In the genomic region with DNA sequence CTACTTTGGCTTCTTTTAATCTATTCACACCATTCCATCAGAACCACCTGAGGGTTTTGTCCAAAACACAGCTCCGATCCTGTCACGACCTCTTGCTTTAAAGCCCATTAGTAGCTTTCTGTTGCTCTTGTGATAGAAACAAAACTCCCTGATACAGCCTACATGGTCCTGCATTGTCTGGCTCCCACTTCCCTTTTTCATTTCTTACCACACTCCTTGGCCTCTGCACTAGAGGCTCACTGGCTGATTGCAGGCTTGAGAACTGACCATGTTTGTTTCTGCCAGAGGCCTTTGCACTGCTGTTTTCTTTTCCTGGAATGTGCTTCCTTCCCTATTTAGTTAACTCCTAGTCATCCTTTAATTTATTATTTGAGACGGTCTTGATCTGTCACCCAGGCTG, we compare ENCODE assay signal across 12 cellular contexts. TPM values are rescaled to one million over a fixed set of nuclear protein-coding genes. Genes with fewer than 3 reads are reported as not detected.
DNase-seq lines count a peak whose midpoint lies in the region; ATAC-seq and TF ChIP-seq lines count a peak whose summit lies in the region.
"Had no signal": no experiment of that assay in that cellular context is flagged by ENCODE, and none has a peak within 500 bp of the region (broad histone marks: within the 10 kb centered on the region; RNA-seq: fewer than 3 reads in every experiment).

No MANE protein-coding gene starts in this region.

- DNase-seq in SK-N-SH (no peak), NOMO-1 (lab: John Stamatoyannopoulos, UW; ENCODE audit: unreplicated experiment in 2 of 2) (peak; percentile 72 to 76), pons (ENCODE audit: low spot score) (peak; percentile 52), hippocampal formation (lab: John Stamatoyannopoulos, UW) (no peak), HuH-7.5 (ENCODE audit: low spot score) (no peak)
- DNase-seq in activated CD4-positive, alpha-beta memory T cell treated with anti-CD3 and anti-CD28 coated beads, Interleukin-2, amount 10 ng/mL, durations not matched to agents 7 days and 5 days = no peak
- DNase-seq: activated CD8-positive, alpha-beta memory T cell treated with anti-CD3 and anti-CD28 coated beads, Interleukin-2, amount 50 U/mL, for 4 hours; small intestine had no signal

- H3K4me1 ChIP-seq in SK-N-SH (ENCODE audit: control insufficient read depth in 1 of 2, insufficient read depth in 2 of 2, low read depth in 1 of 2, low read length in 1 of 2) = peaks cover 0 to 11% of the 10 kb centered on the region in 2 experiments; a peak in 2 of 4 replicates

- no peak for TF ChIP-seq RAD21 in SK-N-SH (IDR thresholded peaks at IDR 0.05; ENCODE audit: low read length)

- H3K9me2 ChIP-seq in SK-N-SH = no peaks in the 10 kb centered on the region

- no peak overlapping the region for H2AFZ ChIP-seq in SK-N-SH (ENCODE audit: low read depth)

- H3K9me3 Mint-ChIP-seq in activated CD4-positive, alpha-beta memory T cell treated with anti-CD3 and anti-CD28 coated beads, Interleukin-2, amount 10 ng/mL, durations not matched to agents 7 days and 5 days = no peaks in the 10 kb centered on the region
- H3K9me3 Mint-ChIP-seq: type B pancreatic cell had no signal

- no peaks in the 10 kb centered on the region for H3K9me3 ChIP-seq in SK-N-SH

- WGBS in SK-N-SH (ENCODE audit: low lambda C conversion rate) = 71% methylated on average over 3 of the region's 3 CpGs

- peak overlapping the region; percentile 17 to 71; a peak in 2 of 4 replicates for H3K27ac ChIP-seq in SK-N-SH (ENCODE audit: low read depth in 2 of 2, low read length in 1 of 2)
- H3K27ac ChIP-seq: 22Rv1 had no signal

- peaks cover 87% of the 10 kb centered on the region for H3K36me3 Mint-ChIP-seq in activated CD4-positive, alpha-beta memory T cell treated with anti-CD3 and anti-CD28 coated beads, Interleukin-2, amount 10 ng/mL, durations not matched to agents 7 days and 5 days (ENCODE audit: low read depth)

- H4K20me1 ChIP-seq in SK-N-SH (ENCODE audit: insufficient read depth) = peaks cover 74% of the 10 kb centered on the region

- no peak overlapping the region for H3K27ac Mint-ChIP-seq in activated CD4-positive, alpha-beta memory T cell treated with anti-CD3 and anti-CD28 coated beads, Interleukin-2, amount 10 ng/mL, durations not matched to agents 7 days and 5 days
- H3K27ac Mint-ChIP-seq: type B pancreatic cell had no signal

- H3K4me1 Mint-ChIP-seq in activated CD4-positive, alpha-beta memory T cell treated with anti-CD3 and anti-CD28 coated beads, Interleukin-2, amount 10 ng/mL, durations not matched to agents 7 days and 5 days = peaks cover 32% of the 10 kb centered on the region

- H3K4me3 ChIP-seq in SK-N-SH (ENCODE audit: low read depth in 2 of 2, low read length in 1 of 2) = no peak overlapping the region

- no peak overlapping the region for H3K4me3 Mint-ChIP-seq in activated CD4-positive, alpha-beta memory T cell treated with anti-CD3 and anti-CD28 coated beads, Interleukin-2, amount 10 ng/mL, durations not matched to agents 7 days and 5 days
- H3K4me3 Mint-ChIP-seq: type B pancreatic cell had no signal

- POLR2A ChIA-PET in SK-N-SH (lab: Yijun Ruan, JAX) = no interaction called here
- POLR2A ChIA-PET in activated CD4-positive, alpha-beta memory T cell treated with anti-CD3 and anti-CD28 coated beads, Interleukin-2, amount 10 ng/mL, durations not matched to agents 7 days and 5 days (lab: Charles Lee) = no interaction called here

- H3K27me3 Mint-ChIP-seq in activated CD4-positive, alpha-beta memory T cell treated with anti-CD3 and anti-CD28 coated beads, Interleukin-2, amount 10 ng/mL, durations not matched to agents 7 days and 5 days = no peaks in the 10 kb centered on the region
- H3K27me3 Mint-ChIP-seq: type B pancreatic cell had no signal

- CTCF ChIA-PET in SK-N-SH (lab: Yijun Ruan, JAX) = interaction anchor here (1.1 kb wide), 1 partner anchor 36 kb away, joined by 4 read pairs; no protein-coding TSS in a partner anchor
- CTCF ChIA-PET in activated CD4-positive, alpha-beta memory T cell treated with anti-CD3 and anti-CD28 coated beads, Interleukin-2, amount 10 ng/mL, durations not matched to agents 7 days and 5 days (lab: Charles Lee) = interaction anchor here (0.6 kb wide), 1 partner anchor 158 kb away, joined by 4 read pairs; no protein-coding TSS in a partner anchor

- no peak for TF ChIP-seq CTCF in SK-N-SH (IDR thresholded peaks at IDR 0.05)

- peaks cover 35% of the 10 kb centered on the region for H3F3A ChIP-seq in SK-N-SH (replicated peaks; ENCODE audit: insufficient read depth)

- H3K27me3 ChIP-seq in SK-N-SH (ENCODE audit: insufficient read depth) = no peaks in the 10 kb centered on the region

- no peak for ATAC-seq in SK-N-SH treated with all-trans-retinoic acid at 6 μM for 48 hours
- peak; percentile 67 for ATAC-seq in HG02642 (IDR thresholded peaks at IDR 0.05; ENCODE audit: poor library complexity, unreplicated experiment)

- peaks cover 60 to 77% of the 10 kb centered on the region in 2 experiments for H3K36me3 ChIP-seq in SK-N-SH (replicated peaks in 1 of 2; ENCODE audit: control insufficient read depth in 1 of 2, insufficient read depth in 2 of 2, low read length in 1 of 2)

- TF ChIP-seq EP300 in SK-N-SH (IDR thresholded peaks at IDR 0.05; ENCODE audit: borderline replicate concordance in 1 of 2, low read depth in 1 of 2, low read length in 1 of 2) = no peak

- peaks cover 96% of the 10 kb centered on the region for H3K79me2 ChIP-seq in SK-N-SH (ENCODE audit: insufficient read depth)

- no peak overlapping the region for H3K9ac ChIP-seq in SK-N-SH

- H3K4me2 ChIP-seq in SK-N-SH = no peak overlapping the region

TF ChIP-seq in SK-N-SH, 30 proteins besides CTCF, POLR2A, EP300 and RAD21 (continues in another document):
- TF ChIP-seq TAF1 (IDR thresholded peaks at IDR 0.05; ENCODE audit: borderline replicate concordance, low read depth, low read length) (no peak), FOSL2 (IDR thresholded peaks at IDR 0.05; ENCODE audit: borderline replicate concordance, low read depth) (no peak), JUND (IDR thresholded peaks at IDR 0.05) (no peak), ELF1 (IDR thresholded peaks at IDR 0.05) (no peak), USF1 (IDR thresholded peaks at IDR 0.05; ENCODE audit: borderline replicate concordance, low read depth) (no peak)

TF ChIP-seq in SK-N-SH treated with all-trans-retinoic acid at 6 μM for 48 hours, 23 proteins besides CTCF, POLR2A, EP300 and RAD21:
- TF ChIP-seq RARB (CRISPR knock-in tag; IDR thresholded peaks at IDR 0.05) (no peak), GLIS3 (CRISPR knock-in tag; IDR thresholded peaks at IDR 0.05) (no peak), ZFP30 (CRISPR knock-in tag; IDR thresholded peaks at IDR 0.05) (no peak), OSR1 (CRISPR knock-in tag; IDR thresholded peaks at IDR 0.05) (no peak)
- TF ChIP-seq, protein P1, sequence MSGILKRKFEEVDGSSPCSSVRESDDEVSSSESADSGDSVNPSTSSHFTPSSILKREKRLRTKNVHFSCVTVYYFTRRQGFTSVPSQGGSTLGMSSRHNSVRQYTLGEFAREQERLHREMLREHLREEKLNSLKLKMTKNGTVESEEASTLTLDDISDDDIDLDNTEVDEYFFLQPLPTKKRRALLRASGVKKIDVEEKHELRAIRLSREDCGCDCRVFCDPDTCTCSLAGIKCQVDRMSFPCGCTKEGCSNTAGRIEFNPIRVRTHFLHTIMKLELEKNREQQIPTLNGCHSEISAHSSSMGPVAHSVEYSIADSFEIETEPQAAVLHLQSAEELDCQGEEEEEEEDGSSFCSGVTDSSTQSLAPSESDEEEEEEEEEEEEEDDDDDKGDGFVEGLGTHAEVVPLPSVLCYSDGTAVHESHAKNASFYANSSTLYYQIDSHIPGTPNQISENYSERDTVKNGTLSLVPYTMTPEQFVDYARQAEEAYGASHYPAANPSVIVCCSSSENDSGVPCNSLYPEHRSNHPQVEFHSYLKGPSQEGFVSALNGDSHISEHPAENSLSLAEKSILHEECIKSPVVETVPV (CRISPR knock-in tag; IDR thresholded peaks at IDR 0.05) = no peak

RNA-seq across cellular contexts. Expression of gene IST1, which starts 23.7 kb away (rescaled TPM):
- 133 and 187 TPM in 2 replicates for polyA plus RNA-seq in SK-N-SH (2012; rRNA removed)
- 123 and 127 TPM in 2 replicates for polyA plus RNA-seq in SK-N-SH (2012; cell fraction: cytosol; rRNA removed)
- polyA plus RNA-seq in SK-N-SH (2012; cell fraction: nucleus; rRNA removed) = 213 and 350 TPM in 2 replicates
- 100 to 1,000 TPM; 227 to 229 TPM for total RNA-seq in activated CD4-positive, alpha-beta memory T cell treated with anti-CD3 and anti-CD28 coated beads, Interleukin-2, amount 10 ng/mL, durations not matched to agents 7 days and 5 days

RNA-seq across cellular contexts. Expression of gene ZNF821, which starts 35.1 kb away (rescaled TPM):
- 7.7 and 8.8 TPM in 2 replicates for polyA plus RNA-seq in SK-N-SH (2012; rRNA removed)
- 5.7 and 7.4 TPM in 2 replicates for polyA plus RNA-seq in SK-N-SH (2012; cell fraction: cytosol; rRNA removed)
- 13.5 and 21.4 TPM in 2 replicates for polyA plus RNA-seq in SK-N-SH (2012; cell fraction: nucleus; rRNA removed)
- 10 to 100 TPM; 11.4 to 11.9 TPM for total RNA-seq in activated CD4-positive, alpha-beta memory T cell treated with anti-CD3 and anti-CD28 coated beads, Interleukin-2, amount 10 ng/mL, durations not matched to agents 7 days and 5 days

Comparison
In these comparisons a context has a peak if more than half of its experiments do, and no peak if none do; other contexts are left out.
1. DNase-seq: peak in NOMO-1 (2 of 2) and pons (single experiment); none in SK-N-SH (single experiment), hippocampal formation (0 of 2), HuH-7.5 (single experiment) and activated CD4-positive, alpha-beta memory T cell treated with anti-CD3 and anti-CD28 coated beads, Interleukin-2, amount 10 ng/mL, durations not matched to agents 7 days and 5 days (single experiment).